Comparison of ENCODE assay signal across 1 cellular context in genomic region chr9:71446499-71447411, GRCh38.
TF ChIP-seq lines count a peak whose summit lies in the region.

No MANE protein-coding gene starts in this region.

TF ChIP-seq in H1, 55 proteins besides CTCF, POLR2A, EP300 and RAD21 (continued from another document):
- TF ChIP-seq E2F6 (IDR thresholded peaks at IDR 0.05) (peak; percentile 66; the same call in 1 of the 2 replicates), CHD2 (IDR thresholded peaks at IDR 0.05; ENCODE audit: low read length) (no peak), CREB1 (IDR thresholded peaks at IDR 0.05) (peak; percentile 10; the same call in 1 of the 2 replicates), TBP (IDR thresholded peaks at IDR 0.05; ENCODE audit: low read depth, low read length) (0 out of 2 replicates have a peak, but pooled peaks have one; percentile 42), GABPA (IDR thresholded peaks at IDR 0.05; ENCODE audit: borderline replicate concordance, insufficient read depth, low read length) (peak; percentile 32; the same call in 1 of the 2 replicates), NANOG (IDR thresholded peaks at IDR 0.05; ENCODE audit: insufficient read depth, low read depth, low read length, poor library complexity, severe bottlenecking) (no peak), SRF (IDR thresholded peaks at IDR 0.05; ENCODE audit: low read depth, low read length) (no peak), TEAD4 (IDR thresholded peaks at IDR 0.05; ENCODE audit: low read depth, low read length) (no peak; the same call in 1 of the 2 replicates), HDAC2 (IDR thresholded peaks at IDR 0.05; ENCODE audit: borderline replicate concordance in 1 of 2, low read depth in 2 of 2, low read length in 2 of 2) (peak; percentile 69 to 94; a peak in 3 of 4 replicates), EGR1 (IDR thresholded peaks at IDR 0.05; ENCODE audit: borderline replicate concordance, low read depth, low read length) (peak; percentile 54; the same call in 1 of the 2 replicates), CBX5 (IDR thresholded peaks at IDR 0.05; ENCODE audit: low read depth, low read length) (no peak), TAF1 (IDR thresholded peaks at IDR 0.05; ENCODE audit: low read depth, low read length) (peak; percentile 54; the same call in 1 of the 2 replicates), MAFK (IDR thresholded peaks at IDR 0.05; ENCODE audit: low read depth, low read length) (no peak), SP4 (IDR thresholded peaks at IDR 0.05; ENCODE audit: low read length) (0 out of 2 replicates have a peak, but pooled peaks have one; percentile 60), EZH2 (IDR thresholded peaks at IDR 0.05; ENCODE audit: low read depth, low read length, severe bottlenecking) (no peak), SAP30 (IDR thresholded peaks at IDR 0.05; ENCODE audit: insufficient read depth, insufficient replicate concordance, low read length) (peak; percentile 97), TCF12 (IDR thresholded peaks at IDR 0.05; ENCODE audit: low read depth, low read length) (0 out of 2 replicates have a peak, but pooled peaks have one; percentile 53), FOSL1 (IDR thresholded peaks at IDR 0.05; ENCODE audit: insufficient read depth, low read depth, low read length) (no peak), SIRT6 (IDR thresholded peaks at IDR 0.05; ENCODE audit: low read length) (no peak), YY1 (IDR thresholded peaks at IDR 0.05; ENCODE audit: low read depth, low read length) (no peak), SIN3A (conservative IDR thresholded peaks at IDR 0.05 in 1 of 2, IDR thresholded peaks at IDR 0.05 in 1 of 2; ENCODE audit: low read depth in 1 of 2, low read length in 2 of 2) (peak; percentile 98 to 99), PHF8 (conservative IDR thresholded peaks at IDR 0.05; ENCODE audit: low read depth, low read length) (peak; percentile 56; the same call in 1 of the 2 replicates), BCL11A (IDR thresholded peaks at IDR 0.05; ENCODE audit: low read depth in 2 of 2, low read length in 2 of 2) (no peak), KDM4A (IDR thresholded peaks at IDR 0.05; ENCODE audit: low read depth, low read length, severe bottlenecking) (peak; percentile 90), GTF2F1 (IDR thresholded peaks at IDR 0.05; ENCODE audit: borderline replicate concordance, low read depth, low read length) (no peak), CEBPB (IDR thresholded peaks at IDR 0.05; ENCODE audit: low read depth, low read length) (no peak), SP1 (IDR thresholded peaks at IDR 0.05; ENCODE audit: low read depth, low read length) (no peak), CTBP2 (IDR thresholded peaks at IDR 0.05; ENCODE audit: borderline replicate concordance, insufficient read depth, insufficient read length, low read length) (peak; percentile 81), JUND (IDR thresholded peaks at IDR 0.05; ENCODE audit: low read length) (no peak), CHD7 (IDR thresholded peaks at IDR 0.05; ENCODE audit: insufficient replicate concordance, low read length) (no peak), CBX8 (IDR thresholded peaks at IDR 0.05; ENCODE audit: borderline replicate concordance, low read depth, low read length) (no peak), ZNF274 (IDR thresholded peaks at IDR 0.05; ENCODE audit: borderline replicate concordance, extremely low read depth, low read length) (no peak), CHD1 (IDR thresholded peaks at IDR 0.05; ENCODE audit: low read depth, low read length) (no peak), KDM5A (IDR thresholded peaks at IDR 0.05; ENCODE audit: low read length) (no peak), NRF1 (IDR thresholded peaks at IDR 0.05; ENCODE audit: low read depth, low read length) (0 out of 2 replicates have a peak, but pooled peaks have one; percentile 12), RXRA (IDR thresholded peaks at IDR 0.05; ENCODE audit: insufficient read depth, low read depth, low read length) (no peak)
